Comparison of ENCODE assay signal across 1 cellular context in the genomic region with DNA sequence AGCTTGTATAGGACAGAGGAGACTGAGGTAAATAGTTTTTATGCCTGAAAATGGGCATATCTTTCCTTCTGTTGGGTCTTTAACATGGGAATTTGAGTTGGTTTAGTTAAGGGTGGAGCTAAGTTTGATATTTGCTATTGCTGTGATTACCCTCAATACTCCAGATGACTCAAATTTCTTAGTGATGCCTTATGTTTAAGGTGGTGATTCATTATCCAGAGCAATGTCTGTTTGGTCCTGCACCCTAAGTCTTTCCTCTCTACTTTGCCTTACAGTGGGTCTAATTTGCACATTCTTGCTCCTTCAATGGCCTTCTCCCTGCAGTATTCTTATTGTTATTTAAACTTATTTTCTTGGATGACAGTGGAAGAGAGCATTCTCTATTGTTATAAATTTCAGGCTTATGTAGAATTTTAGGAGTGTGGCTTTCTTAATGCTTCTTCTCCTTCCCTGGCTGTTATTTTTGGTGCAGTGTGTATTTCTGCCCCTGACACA.
TF ChIP-seq lines count a peak whose summit lies in the region.

No MANE protein-coding gene starts in this region.

TF ChIP-seq in WTC11, 78 proteins besides CTCF, POLR2A, EP300 and RAD21 (continued from another document):
- TF ChIP-seq ATF6 (CRISPR knock-in tag; IDR thresholded peaks at IDR 0.05) = no peak
